ENCODE assay signal across 17 cellular contexts in the genomic region with DNA sequence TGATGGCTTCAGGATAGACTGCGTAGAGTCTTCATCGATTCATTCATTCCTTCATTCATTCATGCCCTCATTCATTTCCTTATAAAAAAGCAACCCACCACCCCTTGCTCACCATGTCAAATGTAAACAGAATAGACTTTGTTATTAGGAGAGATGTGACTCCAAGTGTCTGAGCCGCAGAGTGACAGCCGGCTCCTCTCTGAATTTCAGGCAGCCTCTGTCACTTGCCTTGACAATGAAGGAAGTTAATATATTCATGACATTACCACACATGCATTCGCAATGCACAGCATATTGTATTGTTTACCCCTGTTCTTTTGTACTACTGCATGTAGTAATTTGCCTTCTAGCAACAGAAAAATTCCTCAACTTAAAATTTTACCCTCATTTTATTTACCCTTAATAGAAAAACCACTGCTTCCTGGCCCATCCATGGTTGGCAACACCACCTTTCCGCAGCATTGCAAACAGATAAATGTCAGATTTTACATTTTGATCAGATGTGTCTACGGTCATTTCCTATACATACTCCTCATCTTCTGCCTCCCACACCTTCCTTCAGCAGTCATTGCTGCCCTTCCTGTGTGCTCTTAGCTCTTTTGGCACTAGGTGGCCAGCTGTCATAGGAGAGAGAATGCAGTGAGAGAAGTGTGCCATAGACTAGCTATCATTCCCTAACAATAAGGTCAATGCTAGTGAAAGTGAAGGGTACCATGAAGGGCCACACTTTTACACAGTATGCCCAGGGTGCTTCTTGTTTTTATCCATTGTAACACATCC.
DNase-seq lines count a peak whose midpoint lies in the region; ATAC-seq and TF ChIP-seq lines count a peak whose summit lies in the region.
"Had no signal": no experiment of that assay in that cellular context is flagged by ENCODE, and none has a peak within 500 bp of the region (broad histone marks: within the 10 kb centered on the region; RNA-seq: fewer than 3 reads in every experiment).

No MANE protein-coding gene starts in this region.

- no peaks in the 10 kb centered on the region for H3K9me3 ChIP-seq in cardiac muscle cell (ENCODE audit: low read depth)
- H3K9me3 ChIP-seq in right cardiac atrium (ENCODE audit: control insufficient read depth, low read length), result no peaks in the 10 kb centered on the region
- H3K9me3 ChIP-seq in endodermal cell (ENCODE audit: control insufficient read depth, low read length), result peaks cover 6% of the 10 kb centered on the region
- H3K9me3 ChIP-seq: HAP-1 had no signal

- H3K36me3 Mint-ChIP-seq in endodermal cell (ENCODE audit: low read depth), result no peaks in the 10 kb centered on the region
- H3K36me3 Mint-ChIP-seq: CD4-positive, alpha-beta memory T cell had no signal

- TF ChIP-seq CTCF in cardiac muscle cell (IDR thresholded peaks at IDR 0.05; ENCODE audit: low read depth, low read length), result no peak
- TF ChIP-seq CTCF in endodermal cell (conservative IDR thresholded peaks at IDR 0.05), result peak; percentile 64

- no peaks in the 10 kb centered on the region for H3K27me3 ChIP-seq in cardiac muscle cell
- no peaks in the 10 kb centered on the region for H3K27me3 ChIP-seq in right cardiac atrium (ENCODE audit: control insufficient read depth, insufficient read depth)
- no peaks in the 10 kb centered on the region for H3K27me3 ChIP-seq in endodermal cell (ENCODE audit: control insufficient read depth, insufficient read depth, low read length, poor library complexity, severe bottlenecking)

- H3K4me1 ChIP-seq in cardiac muscle cell (ENCODE audit: low read depth), result no peaks in the 10 kb centered on the region
- no peaks in the 10 kb centered on the region for H3K4me1 ChIP-seq in right cardiac atrium (ENCODE audit: control insufficient read depth, insufficient read depth, low read length)
- peaks cover 6% of the 10 kb centered on the region for H3K4me1 ChIP-seq in endodermal cell (ENCODE audit: control insufficient read depth, insufficient read depth, low read length)
- H3K4me1 ChIP-seq: HAP-1 had no signal

- H3K9ac ChIP-seq in endodermal cell (ENCODE audit: extremely low read depth, low read length, poor library complexity, severe bottlenecking), result no peak overlapping the region

- H3K27ac Mint-ChIP-seq in endodermal cell, result no peak overlapping the region
- H3K27ac Mint-ChIP-seq: CD4-positive, alpha-beta memory T cell had no signal

- WGBS in right cardiac atrium, result 71% methylated on average over 7 of the region's 7 CpGs
- WGBS in endodermal cell (ENCODE audit: insufficient coverage in 1 of 2, insufficient read length in 1 of 2), 2 experiments, result 74 to 89% methylated on average over 6 to 7 of the region's 7 CpGs

- peaks cover 3% of the 10 kb centered on the region for H3K9me3 Mint-ChIP-seq in endodermal cell

- H3K4me1 Mint-ChIP-seq in endodermal cell, result peaks cover 26% of the 10 kb centered on the region
- H3K4me1 Mint-ChIP-seq: CD4-positive, alpha-beta memory T cell had no signal

- no peak overlapping the region for H3K4me3 Mint-ChIP-seq in endodermal cell
- H3K4me3 Mint-ChIP-seq: CD4-positive, alpha-beta memory T cell had no signal

- H3K27me3 Mint-ChIP-seq in endodermal cell (ENCODE audit: insufficient read depth), result peaks cover 2% of the 10 kb centered on the region
- H3K27me3 Mint-ChIP-seq: CD4-positive, alpha-beta memory T cell had no signal

- ATAC-seq in right cardiac atrium (no peak), GM21526 (IDR thresholded peaks at IDR 0.05; ENCODE audit: low FRiP score, unreplicated experiment) (no peak)
- ATAC-seq: Right ventricle myocardium inferior had no signal

- H3K4me3 ChIP-seq in cardiac muscle cell (no peak overlapping the region), right cardiac atrium (ENCODE audit: low read length) (no peak overlapping the region), endodermal cell (ENCODE audit: low read length) (no peak overlapping the region)
- H3K4me3 ChIP-seq: HAP-1 had no signal

- intact Hi-C loops in right cardiac atrium (cut with DNase I), result no loop called here

- H3K36me3 ChIP-seq in cardiac muscle cell (no peaks in the 10 kb centered on the region), endodermal cell (ENCODE audit: control insufficient read depth, insufficient read depth, low read length) (no peaks in the 10 kb centered on the region)
- H3K36me3 ChIP-seq: HAP-1 had no signal

- H3K27ac ChIP-seq in cardiac muscle cell (peak overlapping the region; percentile 7), right cardiac atrium (ENCODE audit: low read length) (no peak overlapping the region), endodermal cell (ENCODE audit: low read depth, low read length) (peak overlapping the region; percentile 88), substantia nigra (ENCODE audit: low read depth, low read length, poor library complexity, severe bottlenecking) (no peak overlapping the region)
- H3K27ac ChIP-seq: epithelial cell of prostate had no signal

- DNase-seq in cardiac muscle cell (ENCODE audit: low read depth in 1 of 2, low spot score in 1 of 2) (peak in 1 of 2 donors; percentile 50), right cardiac atrium (no peak), NCI-H526 treated with DMSO at 0.1 percent for 48 hours (lab: John Stamatoyannopoulos, UW) (peak; percentile 2), endodermal cell (peak; percentile 54), hippocampal formation (lab: John Stamatoyannopoulos, UW) (no peak), substantia nigra (lab: John Stamatoyannopoulos, UW) (no peak)
- DNase-seq: activated CD4-positive, alpha-beta T cell treated with anti-CD3 and anti-CD28 coated beads, Interleukin-2, amount 50 U/mL, for 4 hours; activated naive CD4-positive, alpha-beta T cell treated with Interleukin-2 at 50 U/mL for 16 hours; activated T-cell treated with anti-CD3 and anti-CD28 coated beads for 4 hours; CD4-positive, alpha-beta memory T cell; cortex of kidney; NCI-H187 treated with DMSO at 0.1 percent for 48 hours; NCI-H510A had no signal

Comparison
In these comparisons a context has a peak if more than half of its experiments do, and no peak if none do; other contexts are left out.
1. H3K27ac ChIP-seq: peak in cardiac muscle cell (single experiment) and endodermal cell (single experiment); none in right cardiac atrium (single experiment) and substantia nigra (single experiment).
2. DNase-seq: peak in NCI-H526 treated with DMSO at 0.1 percent for 48 hours (single experiment) and endodermal cell (single experiment); none in right cardiac atrium (0 of 3), hippocampal formation (0 of 2) and substantia nigra (0 of 49).